8 cellular contexts compared by ENCODE assay signal in genomic region chr11:130159657-130160459, GRCh38. TPM values are rescaled to one million over a fixed set of nuclear protein-coding genes. Genes with fewer than 3 reads are reported as not detected.
A peak's percentile ranks its signal among the peaks of the same experiment; 100 is the strongest.
DNase-seq lines count a peak whose midpoint lies in the region; ATAC-seq, FAIRE-seq and TF ChIP-seq lines count a peak whose summit lies in the region.

ST14 (plus strand) TSS chr11:130159782; CDS start chr11:130159980, 198 bp downstream.

- H3K4me2 ChIP-seq in OCI-LY3 (ENCODE audit: low read length) (peak within 1 kb of the TSS; percentile 90), fibroblast of lung (ENCODE audit: extremely low read depth, insufficient read depth, low read length) (peak within 1 kb of the TSS; percentile 45)

- H3K27ac ChIP-seq in A673 (ENCODE audit: low read depth, low read length, poor library complexity, severe bottlenecking) (no peak within 1 kb of the TSS), OCI-LY3 (ENCODE audit: low read length) (peak within 1 kb of the TSS; percentile 4; the same call in 1 of the 2 replicates), fibroblast of lung (ENCODE audit: insufficient read depth, low read length) (no peak within 1 kb of the TSS), pancreas (peak within 1 kb of the TSS; percentile 75 to 89 (median 88))

- peaks cover 48% of the 10 kb centered on the region for H3K79me2 ChIP-seq in OCI-LY3 (ENCODE audit: low read length)
- no peaks in the 10 kb centered on the region for H3K79me2 ChIP-seq in fibroblast of lung (ENCODE audit: control insufficient read depth, insufficient read depth, low read length)

- peaks cover 25% of the 10 kb centered on the region for H4K20me1 ChIP-seq in OCI-LY3 (ENCODE audit: insufficient read depth, low read length)
- no peaks in the 10 kb centered on the region for H4K20me1 ChIP-seq in fibroblast of lung (ENCODE audit: control insufficient read depth, extremely low read depth, insufficient read depth, low read length)

- H3K36me3 ChIP-seq in A673 (ENCODE audit: insufficient read depth, low read length, poor library complexity, severe bottlenecking): no peaks in the 10 kb centered on the region
- peaks cover 6% of the 10 kb centered on the region for H3K36me3 ChIP-seq in OCI-LY3 (replicated peaks; ENCODE audit: low read depth, low read length)
- H3K36me3 ChIP-seq in fibroblast of lung (ENCODE audit: control insufficient read depth, insufficient read depth, low read length): no peaks in the 10 kb centered on the region
- H3K36me3 ChIP-seq in pancreas: no peaks in the 10 kb centered on the region

- WGBS in pancreas, 2 donors: 1% methylated on average over 37 to 88 of the region's 88 CpGs

- ATAC-seq in GM21381 (IDR thresholded peaks at IDR 0.05; ENCODE audit: unreplicated experiment): peak; percentile 59
- ATAC-seq in pancreas: peak; percentile 83 to 91 (median 85)
- ATAC-seq in HG03095 (IDR thresholded peaks at IDR 0.05; ENCODE audit: unreplicated experiment): no peak
- no peak for ATAC-seq in GM19467 (IDR thresholded peaks at IDR 0.05; ENCODE audit: unreplicated experiment)

- no peaks in the 10 kb centered on the region for H3K9me3 ChIP-seq in A673 (ENCODE audit: low read depth, low read length, poor library complexity, severe bottlenecking)
- H3K9me3 ChIP-seq in OCI-LY3 (ENCODE audit: insufficient read depth, low read length): no peaks in the 10 kb centered on the region
- no peaks in the 10 kb centered on the region for H3K9me3 ChIP-seq in fibroblast of lung (ENCODE audit: control insufficient read depth, insufficient read depth, low read depth, low read length)
- H3K9me3 ChIP-seq in pancreas: no peaks in the 10 kb centered on the region

- DNase-seq in A673 (ENCODE audit: low spot score) (no peak), fibroblast of lung (ENCODE audit: low read depth in 2 of 2) (no peak), pancreas (peak; percentile 79 to 94 (median 86)), hypothalamus (lab: John Stamatoyannopoulos, UW) (no peak)

- H3K4me1 ChIP-seq in A673 (ENCODE audit: insufficient read depth, low read length, poor library complexity, severe bottlenecking) (peaks cover 9% of the 10 kb centered on the region), OCI-LY3 (ENCODE audit: low read length) (peaks cover 53% of the 10 kb centered on the region), fibroblast of lung (ENCODE audit: control insufficient read depth, extremely low read depth, insufficient read depth, low read length) (peaks cover 8% of the 10 kb centered on the region), pancreas (peaks cover 0 to 32% (median 6%) of the 10 kb centered on the region in 3 donors)

- POLR2A ChIA-PET in A673 (lab: Charles Lee; ENCODE audit: low non-redundant PET): no interaction called here

- H2AFZ ChIP-seq in OCI-LY3 (ENCODE audit: low read depth, low read length): 0 out of 2 replicates have a peak within 1 kb of the TSS, but pooled peaks have one; percentile 51
- no peak within 1 kb of the TSS for H2AFZ ChIP-seq in fibroblast of lung (ENCODE audit: low read length)

- intact Hi-C loops in A673 (cut with micrococcal nuclease; ENCODE audit: unreplicated experiment): loop anchor here (10.0 kb wide), 1 partner anchor 365 kb away; no protein-coding TSS in a partner anchor
- intact Hi-C loops in pancreas (cut with DNase I): no loop called here

- CTCF ChIA-PET in A673 (lab: Charles Lee): no interaction called here

- FAIRE-seq in pancreas (lab: Jason Lieb, UNC): no peak

- H3K27me3 ChIP-seq in A673 (replicated peaks; ENCODE audit: insufficient read depth, low read depth, low read length, poor library complexity) (peaks cover 55% of the 10 kb centered on the region), OCI-LY3 (ENCODE audit: low read depth, low read length) (peaks cover 24% of the 10 kb centered on the region), fibroblast of lung (ENCODE audit: control insufficient read depth, insufficient read depth, low read length) (peaks cover 37% of the 10 kb centered on the region), pancreas (no peaks in the 10 kb centered on the region)

- H3K9ac ChIP-seq in OCI-LY3 (ENCODE audit: low read length) (peak within 1 kb of the TSS; percentile 77), fibroblast of lung (ENCODE audit: insufficient read depth, low read length) (no peak within 1 kb of the TSS)

- no TSS peak for BruUV-seq in A673 (replicated peaks; lab: Mats Ljungman, UMichigan)

- H3K4me3 ChIP-seq in A673 (ENCODE audit: low read depth, low read length, poor library complexity, severe bottlenecking) (peak within 1 kb of the TSS; percentile 23), OCI-LY3 (ENCODE audit: low read length) (peak within 1 kb of the TSS; percentile 80), fibroblast of lung (replicated peaks in 1 of 4; ENCODE audit: control extremely low read depth in 1 of 4, insufficient read depth in 1 of 4, low read depth in 3 of 4, low read length in 4 of 4) (peak within 1 kb of the TSS in 1 of 4 experiments; percentile 25), pancreas (peak within 1 kb of the TSS; percentile 86 to 93 (median 89))

- no peak for TF ChIP-seq CTCF in A673 (conservative IDR thresholded peaks at IDR 0.05; ENCODE audit: low read depth, low read length)
- TF ChIP-seq CTCF in OCI-LY3 (IDR thresholded peaks at IDR 0.05; ENCODE audit: low read depth, low read length): no peak
- TF ChIP-seq CTCF in fibroblast of lung (conservative IDR thresholded peaks at IDR 0.05 in 1 of 2, IDR thresholded peaks at IDR 0.05 in 1 of 2; ENCODE audit: low read depth in 1 of 2, low read length in 2 of 2): no peak
- no peak for TF ChIP-seq CTCF in pancreas (IDR thresholded peaks at IDR 0.05)

RNA-seq across cellular contexts. Expression of gene ST14, which starts in this region (rescaled TPM):
- total RNA-seq in A673 (2021): 0.17 and 0.30 TPM in 2 replicates
- under 0.01 TPM in 2 replicates for total RNA-seq in fibroblast of lung
- 0.01 TPM in 1 of 2 replicates, not detected in the other for polyA plus RNA-seq in fibroblast of lung
- polyA plus RNA-seq in fibroblast of lung (2012): not detected in 2 replicates
- polyA minus RNA-seq in fibroblast of lung (ENCODE audit: low replicate concordance): not detected in 2 replicates
- 100 to 1,000 TPM in 1 of 6 donors, 10 to 100 TPM in 5; 37.5 to 101 (median 48.5) TPM for total RNA-seq in pancreas
- 10 to 100 TPM; 43.8 to 57.9 TPM for polyA plus RNA-seq in pancreas

Comparison
In these comparisons a context has a peak if more than half of its experiments do, and no peak if none do; other contexts are left out.
1. RNA of gene ST14 (total RNA-seq): 37.5 to 101 TPM in pancreas; 0.17 to 0.30 TPM in A673 and under 0.01 TPM in fibroblast of lung; every median in the first group is over 10 times any median in the second.
2. RNA of gene ST14 (polyA plus RNA-seq): 43.8 to 57.9 TPM in pancreas; 0.01 TPM in fibroblast of lung; every median in the first group is over 10 times any median in the second.
3. DNase-seq: peak in pancreas (6 of 6); none in A673 (single experiment), fibroblast of lung (0 of 2) and hypothalamus (0 of 51).
4. H3K27ac ChIP-seq: peak in OCI-LY3 (single experiment) and pancreas (4 of 4); none in A673 (single experiment) and fibroblast of lung (single experiment).
5. ATAC-seq: peak in GM21381 (single experiment) and pancreas (4 of 4); none in HG03095 (single experiment) and GM19467 (single experiment).